ENCODE assay signal across 1 cellular context in the genomic region with DNA sequence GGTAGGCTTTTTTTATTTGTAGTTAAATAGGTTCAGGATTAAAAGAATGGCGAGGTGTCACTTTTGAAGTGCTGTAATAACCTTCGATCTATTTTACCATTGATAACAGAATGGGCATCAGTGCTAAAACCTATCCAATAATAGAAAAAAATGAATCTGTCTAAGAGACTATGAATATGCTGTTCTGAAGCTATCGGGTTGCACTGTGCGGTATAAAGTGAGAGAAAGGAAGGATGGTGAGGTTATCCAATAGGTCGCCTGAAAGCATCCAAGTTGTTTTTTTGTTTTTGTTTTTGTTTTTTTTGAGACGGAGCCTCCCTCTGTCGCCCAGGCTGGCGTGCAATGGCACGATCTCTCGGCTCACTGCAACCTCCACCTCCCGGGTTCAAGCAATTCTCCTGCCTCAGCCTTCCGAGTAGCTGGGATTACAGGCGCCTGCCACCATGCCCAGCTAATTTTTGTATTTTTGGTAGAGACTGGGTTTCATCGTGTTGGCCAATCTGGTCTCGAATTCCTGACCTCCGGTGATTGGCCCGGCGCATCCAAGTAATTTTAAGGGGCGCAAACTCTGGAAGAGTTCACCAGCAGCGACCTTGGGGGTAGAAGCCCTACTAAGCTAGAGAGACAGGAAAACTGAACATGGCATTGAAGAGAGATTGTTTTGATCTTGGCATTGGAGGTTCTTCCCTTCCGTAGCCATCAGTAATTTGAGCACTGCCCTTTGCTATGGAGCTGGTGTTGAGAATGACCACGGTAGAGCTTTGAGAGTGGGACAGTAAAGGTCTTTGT.
TF ChIP-seq lines count a peak whose summit lies in the region.

No MANE protein-coding gene starts in this region.

TF ChIP-seq in HepG2, 621 proteins besides CTCF, POLR2A, EP300 and RAD21 (continued from another document and continues in another):
- TF ChIP-seq, protein P1, sequence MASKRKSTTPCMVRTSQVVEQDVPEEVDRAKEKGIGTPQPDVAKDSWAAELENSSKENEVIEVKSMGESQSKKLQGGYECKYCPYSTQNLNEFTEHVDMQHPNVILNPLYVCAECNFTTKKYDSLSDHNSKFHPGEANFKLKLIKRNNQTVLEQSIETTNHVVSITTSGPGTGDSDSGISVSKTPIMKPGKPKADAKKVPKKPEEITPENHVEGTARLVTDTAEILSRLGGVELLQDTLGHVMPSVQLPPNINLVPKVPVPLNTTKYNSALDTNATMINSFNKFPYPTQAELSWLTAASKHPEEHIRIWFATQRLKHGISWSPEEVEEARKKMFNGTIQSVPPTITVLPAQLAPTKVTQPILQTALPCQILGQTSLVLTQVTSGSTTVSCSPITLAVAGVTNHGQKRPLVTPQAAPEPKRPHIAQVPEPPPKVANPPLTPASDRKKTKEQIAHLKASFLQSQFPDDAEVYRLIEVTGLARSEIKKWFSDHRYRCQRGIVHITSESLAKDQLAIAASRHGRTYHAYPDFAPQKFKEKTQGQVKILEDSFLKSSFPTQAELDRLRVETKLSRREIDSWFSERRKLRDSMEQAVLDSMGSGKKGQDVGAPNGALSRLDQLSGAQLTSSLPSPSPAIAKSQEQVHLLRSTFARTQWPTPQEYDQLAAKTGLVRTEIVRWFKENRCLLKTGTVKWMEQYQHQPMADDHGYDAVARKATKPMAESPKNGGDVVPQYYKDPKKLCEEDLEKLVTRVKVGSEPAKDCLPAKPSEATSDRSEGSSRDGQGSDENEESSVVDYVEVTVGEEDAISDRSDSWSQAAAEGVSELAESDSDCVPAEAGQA (IDR thresholded peaks at IDR 0.05; ENCODE audit: low read depth), result no peak
- TF ChIP-seq, protein P1 (CRISPR knock-in tag; IDR thresholded peaks at IDR 0.05; ENCODE audit: borderline replicate concordance), result no peak
- TF ChIP-seq ZKSCAN5 (CRISPR knock-in tag; IDR thresholded peaks at IDR 0.05) (no peak), FIP1L1 (IDR thresholded peaks at IDR 0.05; ENCODE audit: borderline replicate concordance, insufficient read depth, low read depth, low read length) (no peak), NFRKB (IDR thresholded peaks at IDR 0.05) (no peak), SMARCE1 (IDR thresholded peaks at IDR 0.05; ENCODE audit: borderline replicate concordance) (no peak), PLRG1 (conservative IDR thresholded peaks at IDR 0.05) (no peak), YEATS4 (CRISPR knock-in tag; IDR thresholded peaks at IDR 0.05; ENCODE audit: borderline replicate concordance) (peak; percentile 28; the same call in 1 of the 2 replicates), RARG (CRISPR knock-in tag; IDR thresholded peaks at IDR 0.05; ENCODE audit: low read depth) (no peak), FOSL2 (CRISPR knock-in tag; IDR thresholded peaks at IDR 0.05) (0 out of 2 replicates have a peak, but pooled peaks have one; percentile 4), ZNF260 (CRISPR knock-in tag; IDR thresholded peaks at IDR 0.05; ENCODE audit: borderline replicate concordance, low read depth) (no peak), MAFG (CRISPR knock-in tag; IDR thresholded peaks at IDR 0.05) (no peak), ESRRA (CRISPR knock-in tag; IDR thresholded peaks at IDR 0.05; ENCODE audit: low read depth) (no peak), ZC3H13 (CRISPR knock-in tag; IDR thresholded peaks at IDR 0.05) (no peak), PHB2 (IDR thresholded peaks at IDR 0.05; ENCODE audit: partially characterized antibody) (no peak), PHF5A (CRISPR knock-in tag; IDR thresholded peaks at IDR 0.05; ENCODE audit: low read depth, unreplicated experiment) (peak; percentile 4), ATF1 (CRISPR knock-in tag; IDR thresholded peaks at IDR 0.05) (no peak), ZNF615 (CRISPR knock-in tag; IDR thresholded peaks at IDR 0.05; ENCODE audit: borderline replicate concordance) (no peak), ZFP1 (CRISPR knock-in tag; IDR thresholded peaks at IDR 0.05) (no peak), ZNF83 (CRISPR knock-in tag; IDR thresholded peaks at IDR 0.05; ENCODE audit: borderline replicate concordance) (no peak), NFE2L2 (IDR thresholded peaks at IDR 0.05; ENCODE audit: low read length) (no peak), MLLT10 (CRISPR knock-in tag; IDR thresholded peaks at IDR 0.05) (no peak), ARNT2 (CRISPR knock-in tag; IDR thresholded peaks at IDR 0.05; ENCODE audit: low read depth) (no peak)
- TF ChIP-seq, protein P2, sequence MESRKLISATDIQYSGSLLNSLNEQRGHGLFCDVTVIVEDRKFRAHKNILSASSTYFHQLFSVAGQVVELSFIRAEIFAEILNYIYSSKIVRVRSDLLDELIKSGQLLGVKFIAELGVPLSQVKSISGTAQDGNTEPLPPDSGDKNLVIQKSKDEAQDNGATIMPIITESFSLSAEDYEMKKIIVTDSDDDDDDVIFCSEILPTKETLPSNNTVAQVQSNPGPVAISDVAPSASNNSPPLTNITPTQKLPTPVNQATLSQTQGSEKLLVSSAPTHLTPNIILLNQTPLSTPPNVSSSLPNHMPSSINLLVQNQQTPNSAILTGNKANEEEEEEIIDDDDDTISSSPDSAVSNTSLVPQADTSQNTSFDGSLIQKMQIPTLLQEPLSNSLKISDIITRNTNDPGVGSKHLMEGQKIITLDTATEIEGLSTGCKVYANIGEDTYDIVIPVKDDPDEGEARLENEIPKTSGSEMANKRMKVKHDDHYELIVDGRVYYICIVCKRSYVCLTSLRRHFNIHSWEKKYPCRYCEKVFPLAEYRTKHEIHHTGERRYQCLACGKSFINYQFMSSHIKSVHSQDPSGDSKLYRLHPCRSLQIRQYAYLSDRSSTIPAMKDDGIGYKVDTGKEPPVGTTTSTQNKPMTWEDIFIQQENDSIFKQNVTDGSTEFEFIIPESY (CRISPR knock-in tag; IDR thresholded peaks at IDR 0.05), result no peak
- TF ChIP-seq, protein P3, sequence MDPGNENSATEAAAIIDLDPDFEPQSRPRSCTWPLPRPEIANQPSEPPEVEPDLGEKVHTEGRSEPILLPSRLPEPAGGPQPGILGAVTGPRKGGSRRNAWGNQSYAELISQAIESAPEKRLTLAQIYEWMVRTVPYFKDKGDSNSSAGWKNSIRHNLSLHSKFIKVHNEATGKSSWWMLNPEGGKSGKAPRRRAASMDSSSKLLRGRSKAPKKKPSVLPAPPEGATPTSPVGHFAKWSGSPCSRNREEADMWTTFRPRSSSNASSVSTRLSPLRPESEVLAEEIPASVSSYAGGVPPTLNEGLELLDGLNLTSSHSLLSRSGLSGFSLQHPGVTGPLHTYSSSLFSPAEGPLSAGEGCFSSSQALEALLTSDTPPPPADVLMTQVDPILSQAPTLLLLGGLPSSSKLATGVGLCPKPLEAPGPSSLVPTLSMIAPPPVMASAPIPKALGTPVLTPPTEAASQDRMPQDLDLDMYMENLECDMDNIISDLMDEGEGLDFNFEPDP (CRISPR knock-in tag; conservative IDR thresholded peaks at IDR 0.05), result no peak
- TF ChIP-seq, protein P4, sequence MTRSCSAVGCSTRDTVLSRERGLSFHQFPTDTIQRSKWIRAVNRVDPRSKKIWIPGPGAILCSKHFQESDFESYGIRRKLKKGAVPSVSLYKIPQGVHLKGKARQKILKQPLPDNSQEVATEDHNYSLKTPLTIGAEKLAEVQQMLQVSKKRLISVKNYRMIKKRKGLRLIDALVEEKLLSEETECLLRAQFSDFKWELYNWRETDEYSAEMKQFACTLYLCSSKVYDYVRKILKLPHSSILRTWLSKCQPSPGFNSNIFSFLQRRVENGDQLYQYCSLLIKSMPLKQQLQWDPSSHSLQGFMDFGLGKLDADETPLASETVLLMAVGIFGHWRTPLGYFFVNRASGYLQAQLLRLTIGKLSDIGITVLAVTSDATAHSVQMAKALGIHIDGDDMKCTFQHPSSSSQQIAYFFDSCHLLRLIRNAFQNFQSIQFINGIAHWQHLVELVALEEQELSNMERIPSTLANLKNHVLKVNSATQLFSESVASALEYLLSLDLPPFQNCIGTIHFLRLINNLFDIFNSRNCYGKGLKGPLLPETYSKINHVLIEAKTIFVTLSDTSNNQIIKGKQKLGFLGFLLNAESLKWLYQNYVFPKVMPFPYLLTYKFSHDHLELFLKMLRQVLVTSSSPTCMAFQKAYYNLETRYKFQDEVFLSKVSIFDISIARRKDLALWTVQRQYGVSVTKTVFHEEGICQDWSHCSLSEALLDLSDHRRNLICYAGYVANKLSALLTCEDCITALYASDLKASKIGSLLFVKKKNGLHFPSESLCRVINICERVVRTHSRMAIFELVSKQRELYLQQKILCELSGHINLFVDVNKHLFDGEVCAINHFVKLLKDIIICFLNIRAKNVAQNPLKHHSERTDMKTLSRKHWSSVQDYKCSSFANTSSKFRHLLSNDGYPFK (CRISPR knock-in tag; IDR thresholded peaks at IDR 0.05; ENCODE audit: borderline replicate concordance), result no peak
- TF ChIP-seq, protein P5, sequence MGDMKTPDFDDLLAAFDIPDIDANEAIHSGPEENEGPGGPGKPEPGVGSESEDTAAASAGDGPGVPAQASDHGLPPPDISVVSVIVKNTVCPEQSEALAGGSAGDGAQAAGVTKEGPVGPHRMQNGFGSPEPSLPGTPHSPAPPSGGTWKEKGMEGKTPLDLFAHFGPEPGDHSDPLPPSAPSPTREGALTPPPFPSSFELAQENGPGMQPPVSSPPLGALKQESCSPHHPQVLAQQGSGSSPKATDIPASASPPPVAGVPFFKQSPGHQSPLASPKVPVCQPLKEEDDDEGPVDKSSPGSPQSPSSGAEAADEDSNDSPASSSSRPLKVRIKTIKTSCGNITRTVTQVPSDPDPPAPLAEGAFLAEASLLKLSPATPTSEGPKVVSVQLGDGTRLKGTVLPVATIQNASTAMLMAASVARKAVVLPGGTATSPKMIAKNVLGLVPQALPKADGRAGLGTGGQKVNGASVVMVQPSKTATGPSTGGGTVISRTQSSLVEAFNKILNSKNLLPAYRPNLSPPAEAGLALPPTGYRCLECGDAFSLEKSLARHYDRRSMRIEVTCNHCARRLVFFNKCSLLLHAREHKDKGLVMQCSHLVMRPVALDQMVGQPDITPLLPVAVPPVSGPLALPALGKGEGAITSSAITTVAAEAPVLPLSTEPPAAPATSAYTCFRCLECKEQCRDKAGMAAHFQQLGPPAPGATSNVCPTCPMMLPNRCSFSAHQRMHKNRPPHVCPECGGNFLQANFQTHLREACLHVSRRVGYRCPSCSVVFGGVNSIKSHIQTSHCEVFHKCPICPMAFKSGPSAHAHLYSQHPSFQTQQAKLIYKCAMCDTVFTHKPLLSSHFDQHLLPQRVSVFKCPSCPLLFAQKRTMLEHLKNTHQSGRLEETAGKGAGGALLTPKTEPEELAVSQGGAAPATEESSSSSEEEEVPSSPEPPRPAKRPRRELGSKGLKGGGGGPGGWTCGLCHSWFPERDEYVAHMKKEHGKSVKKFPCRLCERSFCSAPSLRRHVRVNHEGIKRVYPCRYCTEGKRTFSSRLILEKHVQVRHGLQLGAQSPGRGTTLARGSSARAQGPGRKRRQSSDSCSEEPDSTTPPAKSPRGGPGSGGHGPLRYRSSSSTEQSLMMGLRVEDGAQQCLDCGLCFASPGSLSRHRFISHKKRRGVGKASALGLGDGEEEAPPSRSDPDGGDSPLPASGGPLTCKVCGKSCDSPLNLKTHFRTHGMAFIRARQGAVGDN (CRISPR knock-in tag; IDR thresholded peaks at IDR 0.05), result no peak
- TF ChIP-seq, protein P6, sequence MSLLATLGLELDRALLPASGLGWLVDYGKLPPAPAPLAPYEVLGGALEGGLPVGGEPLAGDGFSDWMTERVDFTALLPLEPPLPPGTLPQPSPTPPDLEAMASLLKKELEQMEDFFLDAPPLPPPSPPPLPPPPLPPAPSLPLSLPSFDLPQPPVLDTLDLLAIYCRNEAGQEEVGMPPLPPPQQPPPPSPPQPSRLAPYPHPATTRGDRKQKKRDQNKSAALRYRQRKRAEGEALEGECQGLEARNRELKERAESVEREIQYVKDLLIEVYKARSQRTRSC (CRISPR knock-in tag; IDR thresholded peaks at IDR 0.05; ENCODE audit: low read depth), result no peak
- TF ChIP-seq, protein P7, sequence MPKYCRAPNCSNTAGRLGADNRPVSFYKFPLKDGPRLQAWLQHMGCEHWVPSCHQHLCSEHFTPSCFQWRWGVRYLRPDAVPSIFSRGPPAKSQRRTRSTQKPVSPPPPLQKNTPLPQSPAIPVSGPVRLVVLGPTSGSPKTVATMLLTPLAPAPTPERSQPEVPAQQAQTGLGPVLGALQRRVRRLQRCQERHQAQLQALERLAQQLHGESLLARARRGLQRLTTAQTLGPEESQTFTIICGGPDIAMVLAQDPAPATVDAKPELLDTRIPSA (CRISPR knock-in tag; IDR thresholded peaks at IDR 0.05; ENCODE audit: borderline replicate concordance), result no peak
- TF ChIP-seq, protein P8, sequence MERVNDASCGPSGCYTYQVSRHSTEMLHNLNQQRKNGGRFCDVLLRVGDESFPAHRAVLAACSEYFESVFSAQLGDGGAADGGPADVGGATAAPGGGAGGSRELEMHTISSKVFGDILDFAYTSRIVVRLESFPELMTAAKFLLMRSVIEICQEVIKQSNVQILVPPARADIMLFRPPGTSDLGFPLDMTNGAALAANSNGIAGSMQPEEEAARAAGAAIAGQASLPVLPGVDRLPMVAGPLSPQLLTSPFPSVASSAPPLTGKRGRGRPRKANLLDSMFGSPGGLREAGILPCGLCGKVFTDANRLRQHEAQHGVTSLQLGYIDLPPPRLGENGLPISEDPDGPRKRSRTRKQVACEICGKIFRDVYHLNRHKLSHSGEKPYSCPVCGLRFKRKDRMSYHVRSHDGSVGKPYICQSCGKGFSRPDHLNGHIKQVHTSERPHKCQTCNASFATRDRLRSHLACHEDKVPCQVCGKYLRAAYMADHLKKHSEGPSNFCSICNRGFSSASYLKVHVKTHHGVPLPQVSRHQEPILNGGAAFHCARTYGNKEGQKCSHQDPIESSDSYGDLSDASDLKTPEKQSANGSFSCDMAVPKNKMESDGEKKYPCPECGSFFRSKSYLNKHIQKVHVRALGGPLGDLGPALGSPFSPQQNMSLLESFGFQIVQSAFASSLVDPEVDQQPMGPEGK (CRISPR knock-in tag; IDR thresholded peaks at IDR 0.05), result no peak
